In genomic region chr1:21913763-21914162, GRCh38 we compare ENCODE assay signal across 10 cellular contexts. TPM values are rescaled to one million over a fixed set of nuclear protein-coding genes. Genes with fewer than 3 reads are reported as not detected.
A peak's percentile ranks its signal among the peaks of the same experiment; 100 is the strongest.
DNase-seq lines count a peak whose midpoint lies in the region; TF ChIP-seq lines count a peak whose summit lies in the region.
"Had no signal": no experiment of that assay in that cellular context is flagged by ENCODE, and none has a peak within 500 bp of the region (broad histone marks: within the 10 kb centered on the region; RNA-seq: fewer than 3 reads in every experiment).

No MANE protein-coding gene starts in this region.

- peaks cover 16% of the 10 kb centered on the region for H3K36me3 Mint-ChIP-seq in progenitor cell of endocrine pancreas (ENCODE audit: insufficient read depth)

- H3K4me1 Mint-ChIP-seq in progenitor cell of endocrine pancreas (ENCODE audit: low read depth): peaks cover 35% of the 10 kb centered on the region

- TF ChIP-seq CTCF in hepatocyte (IDR thresholded peaks at IDR 0.05; ENCODE audit: poor library complexity): no peak
- TF ChIP-seq CTCF in spleen (IDR thresholded peaks at IDR 0.05 in 8 of 11, conservative IDR thresholded peaks at IDR 0.05 in 3 of 11): no peak
- no peak for TF ChIP-seq CTCF in progenitor cell of endocrine pancreas (IDR thresholded peaks at IDR 0.05; ENCODE audit: unreplicated experiment)

- DNase-seq in DMS53 (lab: John Stamatoyannopoulos, UW) (peak; percentile 26), DMS53 treated with DMSO at 0.1 percent for 48 hours (lab: John Stamatoyannopoulos, UW; ENCODE audit: unreplicated experiment) (no peak), UCSD-AML1 (lab: John Stamatoyannopoulos, UW; ENCODE audit: unreplicated experiment) (peak; percentile 28), hepatocyte (ENCODE audit: low spot score) (no peak), spleen (no peak), NCI-H2029 treated with DMSO at 0.1 percent for 48 hours (lab: John Stamatoyannopoulos, UW) (no peak), NCI-H748 (lab: John Stamatoyannopoulos, UW; ENCODE audit: unreplicated experiment) (no peak), progenitor cell of endocrine pancreas (ENCODE audit: low spot score, unreplicated experiment) (no peak)
- DNase-seq: activated CD4-positive, alpha-beta memory T cell treated with anti-CD3 and anti-CD28 coated beads, Interleukin-2, amount 10 ng/mL, durations not matched to agents 7 days and 5 days; GOT3 had no signal

- H3K36me3 ChIP-seq in hepatocyte (replicated peaks; ENCODE audit: insufficient read depth, low read depth) (no peaks in the 10 kb centered on the region), spleen (no peaks in the 10 kb centered on the region)

- no peaks in the 10 kb centered on the region for H3K9me3 Mint-ChIP-seq in progenitor cell of endocrine pancreas (ENCODE audit: low read depth)
- H3K9me3 Mint-ChIP-seq: activated CD4-positive, alpha-beta memory T cell treated with anti-CD3 and anti-CD28 coated beads, Interleukin-2, amount 10 ng/mL, durations not matched to agents 7 days and 5 days had no signal

- no peak for TF ChIP-seq POLR2A in spleen (IDR thresholded peaks at IDR 0.05)

- peaks cover 54% of the 10 kb centered on the region for H3K79me2 ChIP-seq in hepatocyte

- intact Hi-C loops in spleen (cut with DNase I; ENCODE audit: low total_unique reads): no loop called here

- no peak overlapping the region for H3K4me3 Mint-ChIP-seq in progenitor cell of endocrine pancreas (ENCODE audit: low read depth)
- H3K4me3 Mint-ChIP-seq: activated CD4-positive, alpha-beta memory T cell treated with anti-CD3 and anti-CD28 coated beads, Interleukin-2, amount 10 ng/mL, durations not matched to agents 7 days and 5 days had no signal

- no peak overlapping the region for H2AFZ ChIP-seq in hepatocyte

- H3K4me1 ChIP-seq in hepatocyte (ENCODE audit: insufficient read depth) (peaks cover 33% of the 10 kb centered on the region), spleen (peaks cover 35 to 93% (median 76%) of the 10 kb centered on the region in 6 donors)

- WGBS in hepatocyte (ENCODE audit: low lambda C conversion rate, missing lambda C conversion rate): 85% methylated on average over 5 of the region's 5 CpGs
- 43 to 62% (median 52%) methylated on average over 5 of the region's 5 CpGs for WGBS in spleen, 5 donors

- no peaks in the 10 kb centered on the region for H3K9me3 ChIP-seq in hepatocyte (ENCODE audit: low read depth)
- H3K9me3 ChIP-seq in spleen: no peaks in the 10 kb centered on the region

- no peak overlapping the region for H3K4me2 ChIP-seq in hepatocyte

- H3K9me2 ChIP-seq in hepatocyte (replicated peaks; ENCODE audit: insufficient read depth): no peaks in the 10 kb centered on the region

- H3K27me3 ChIP-seq in hepatocyte (no peaks in the 10 kb centered on the region), spleen (replicated peaks in 1 of 7) (no peaks in the 10 kb centered on the region)

- H4K20me1 ChIP-seq in hepatocyte (ENCODE audit: insufficient read depth, poor library complexity, severe bottlenecking): no peaks in the 10 kb centered on the region

- H3K27me3 Mint-ChIP-seq in progenitor cell of endocrine pancreas: no peaks in the 10 kb centered on the region
- H3K27me3 Mint-ChIP-seq: activated CD4-positive, alpha-beta memory T cell treated with anti-CD3 and anti-CD28 coated beads, Interleukin-2, amount 10 ng/mL, durations not matched to agents 7 days and 5 days had no signal

- H3K27ac ChIP-seq in hepatocyte (peak overlapping the region; percentile 40), spleen (peak overlapping the region; percentile 27 to 80 (median 74))

- no peak overlapping the region for H3K27ac Mint-ChIP-seq in progenitor cell of endocrine pancreas
- H3K27ac Mint-ChIP-seq: activated CD4-positive, alpha-beta memory T cell treated with anti-CD3 and anti-CD28 coated beads, Interleukin-2, amount 10 ng/mL, durations not matched to agents 7 days and 5 days had no signal

- H3K4me3 ChIP-seq in hepatocyte (no peak overlapping the region), spleen (no peak overlapping the region)

RNA-seq across cellular contexts. Expression of gene HSPG2, which starts 23.3 kb away (rescaled TPM):
- total RNA-seq in hepatocyte (38.3 and 72.4 TPM in 2 replicates), spleen (100 to 1,000 TPM in 6 of 7 donors, 10 to 100 TPM in 1; 69.7 to 395 (median 178) TPM), progenitor cell of endocrine pancreas (656 and 657 TPM in 2 replicates)
- polyA plus RNA-seq in hepatocyte (81.2 and 91.2 TPM in 2 replicates), spleen (10 to 100 TPM; 14.4 to 63.5 (median 15.0) TPM)

Comparison
In these comparisons a context has a peak if more than half of its experiments do, and no peak if none do; other contexts are left out.
1. DNase-seq: peak in DMS53 (single experiment) and UCSD-AML1 (single experiment); none in DMS53 treated with DMSO at 0.1 percent for 48 hours (single experiment), hepatocyte (single experiment), spleen (single experiment), NCI-H2029 treated with DMSO at 0.1 percent for 48 hours (single experiment), NCI-H748 (single experiment) and progenitor cell of endocrine pancreas (single experiment).